In the genomic region with DNA sequence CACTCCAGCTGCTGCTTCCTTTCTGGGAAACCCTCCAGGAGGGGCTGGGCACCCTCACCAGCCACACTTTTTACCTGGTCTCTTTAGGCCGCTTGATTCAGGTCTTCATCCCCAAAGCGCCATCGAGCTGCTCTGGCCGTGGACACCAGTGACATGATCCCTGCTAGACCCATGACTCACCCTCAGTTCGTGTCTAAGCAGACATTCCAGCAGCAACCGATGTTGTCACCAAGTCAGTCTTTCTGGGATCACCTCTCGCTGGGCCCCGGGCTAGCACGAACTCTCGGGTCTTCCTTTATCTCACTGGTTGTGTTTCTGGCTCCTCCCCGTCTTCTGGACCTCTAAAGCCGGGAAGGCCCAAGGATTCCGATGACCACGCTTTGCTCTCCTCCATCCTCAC, we compare ENCODE assay signal across 21 cellular contexts. TPM values are rescaled to one million over a fixed set of nuclear protein-coding genes. Genes with fewer than 3 reads are reported as not detected.
"Had no signal": no experiment of that assay in that cellular context is flagged by ENCODE, and none has a peak within 500 bp of the region (broad histone marks: within the 10 kb centered on the region; RNA-seq: fewer than 3 reads in every experiment).

No MANE protein-coding gene starts in this region.

- DNase-seq: effector CD4-positive, alpha-beta T cell; foreskin melanocyte; left colon; mesendoderm; naive B cell; small intestine; stimulated activated CD4-positive, alpha-beta T cell treated with anti-CD3 and anti-CD28 coated beads, Interleukin-4, amount 100 ng/mL, for 1 hour; stimulated activated CD8-positive, alpha-beta memory T cell treated with anti-CD3 and anti-CD28 coated beads, Interleukin-4, amount 100 ng/mL, for 48 hours; tibial artery; upper lobe of right lung had no signal

- H3K36me3 ChIP-seq: tibial artery, upper lobe of right lung had no signal

- H3K79me2 ChIP-seq: hepatocyte had no signal

- H2AFZ ChIP-seq: hepatocyte had no signal

- H3K4me1 ChIP-seq: tibial artery, upper lobe of right lung had no signal

- H3K4me2 ChIP-seq: hepatocyte had no signal

- H3K27me3 ChIP-seq: hepatocyte, upper lobe of right lung had no signal

- H3K9me3 ChIP-seq: tibial artery, upper lobe of right lung had no signal

- H3K27ac ChIP-seq: coronary artery, hepatocyte, tibial artery, upper lobe of right lung had no signal

- H3K4me3 ChIP-seq: coronary artery, hepatocyte, tibial artery, upper lobe of right lung had no signal

RNA-seq across cellular contexts. Expression of a gene that starts 43.0 kb away (rescaled TPM):
- total RNA-seq: chondrocyte, dermis microvascular lymphatic vessel endothelial cell, hepatocyte, kidney epithelial cell, left colon, liver, lung microvascular endothelial cell, omental fat pad, pulmonary artery endothelial cell, temporal lobe, upper lobe of right lung had no signal
- polyA plus RNA-seq: esophagus, hepatocyte, liver, small intestine had no signal
